ENCODE assay signal across 20 cellular contexts in the genomic region with DNA sequence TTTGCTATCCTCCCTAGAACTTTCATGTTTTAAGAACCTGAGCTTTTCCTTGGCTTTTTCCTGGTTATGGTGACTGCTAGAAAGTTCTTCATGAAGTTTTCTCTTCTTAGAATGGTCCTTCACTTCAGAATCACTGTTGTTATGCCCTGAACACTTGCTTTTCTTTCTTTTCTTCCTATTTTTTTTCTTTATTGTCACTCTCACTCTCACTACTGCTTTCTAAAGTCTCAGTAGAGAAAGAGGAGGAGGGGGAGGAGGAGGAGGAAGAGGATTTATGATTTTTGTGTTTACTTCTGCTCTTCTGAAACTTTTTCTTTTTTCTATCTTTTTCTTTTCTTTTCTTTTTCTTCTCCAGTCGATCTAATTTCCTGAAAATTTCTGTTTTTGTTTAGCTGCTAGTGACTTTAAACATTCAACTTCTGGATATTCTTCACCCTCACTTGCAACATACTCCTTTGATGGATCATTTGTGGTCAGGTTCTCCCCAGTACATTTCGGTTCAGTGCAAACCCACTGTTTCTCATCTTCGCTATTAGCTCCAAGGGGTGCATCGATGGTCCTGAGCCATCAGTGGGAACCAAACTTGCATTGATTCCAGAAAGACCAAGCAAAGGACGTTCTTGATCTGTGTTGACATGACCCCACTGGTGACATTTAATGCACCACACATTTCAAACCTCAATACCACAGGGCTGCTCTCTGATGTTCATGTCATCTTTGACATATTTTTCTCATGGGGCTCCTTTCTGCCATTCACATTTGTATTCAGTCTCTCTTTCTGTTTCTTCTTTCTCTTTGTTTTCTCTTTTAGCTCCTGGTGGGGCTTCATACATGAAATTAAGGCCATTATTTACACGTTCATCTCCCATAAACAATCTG.
"Had no signal": no experiment of that assay in that cellular context is flagged by ENCODE, and none has a peak within 500 bp of the region (broad histone marks: within the 10 kb centered on the region; RNA-seq: fewer than 3 reads in every experiment).

No MANE protein-coding gene starts in this region.

- H3K36me3 ChIP-seq: cardiac muscle cell, gastrocnemius medialis, neural progenitor cell, ovary, sigmoid colon had no signal

- H3K4me2 ChIP-seq: neural progenitor cell had no signal

- ATAC-seq: activated T-helper 17 cell treated with anti-CD3 and anti-CD28 coated beads, Interleukin-2, amount 50 U/mL, for 72 hours; gastrocnemius medialis; left ventricle myocardium superior; stimulated activated naive CD8-positive, alpha-beta T cell treated with anti-CD3 and anti-CD28 coated beads, Interleukin-15, amount 100 ng/mL, for 72 hours had no signal

- H3K4me1 ChIP-seq: gastrocnemius medialis, neural progenitor cell, sigmoid colon, testis had no signal

- H3K4me3 ChIP-seq: cardiac muscle cell, coronary artery, gastrocnemius medialis, neural progenitor cell, ovary, sigmoid colon, testis had no signal

- H3K9me3 ChIP-seq: gastrocnemius medialis, ovary, sigmoid colon, testis had no signal

- H2AFZ ChIP-seq: neural progenitor cell had no signal

- H3K9ac ChIP-seq: neural progenitor cell had no signal

- H3K27ac ChIP-seq: cardiac muscle cell, coronary artery, gastrocnemius medialis, neural progenitor cell, ovary, sigmoid colon, testis had no signal

- DNase-seq: activated CD4-positive, alpha-beta T cell treated with anti-CD3 and anti-CD28 coated beads, Interleukin-2, amount 10 ng/mL, durations not matched to agents 7 days and 5 days; activated CD4-positive, CD25-positive, alpha-beta regulatory T cell; activated CD8-positive, alpha-beta memory T cell treated with anti-CD3 and anti-CD28 coated beads for 24 hours; activated naive CD4-positive, alpha-beta T cell treated with anti-CD3 and anti-CD28 coated beads for 36 hours; effector CD8-positive, alpha-beta T cell; gastrocnemius medialis; kidney; left ventricle myocardium superior; mesenchymal stem cell; ovary; sigmoid colon; stimulated activated CD4-positive, alpha-beta T cell treated with anti-CD3 and anti-CD28 coated beads, Interleukin-12 subunit alpha, Interleukin-12 subunit beta, amount 100 ng/mL, for 4 hours; stimulated activated CD4-positive, alpha-beta T cell treated with anti-CD3 and anti-CD28 coated beads, Interleukin-2, amount 100 ng/mL, for 48 hours; stimulated activated CD8-positive, alpha-beta memory T cell treated with anti-CD3 and anti-CD28 coated beads, Interleukin-4, amount 100 ng/mL, for 48 hours; stimulated activated naive CD8-positive, alpha-beta T cell treated with anti-CD3 and anti-CD28 coated beads, Interleukin-15, amount 100 ng/mL, for 72 hours; testis had no signal

- H3K27me3 ChIP-seq: cardiac muscle cell, gastrocnemius medialis, neural progenitor cell, ovary, sigmoid colon, testis had no signal
